In genomic region chr15:70329179-70329578, GRCh38 we compare ENCODE assay signal across 12 cellular contexts.
"Had no signal": no experiment of that assay in that cellular context is flagged by ENCODE, and none has a peak within 500 bp of the region (broad histone marks: within the 10 kb centered on the region; RNA-seq: fewer than 3 reads in every experiment).

No MANE protein-coding gene starts in this region.

- H3K4me3 ChIP-seq: adrenal gland, ovary had no signal

- H3K9me3 ChIP-seq: ovary had no signal

- H3K27me3 ChIP-seq: adrenal gland, ovary had no signal

- H3K27ac ChIP-seq: ovary had no signal

- H3K4me3 Mint-ChIP-seq: stimulated activated naive CD8-positive, alpha-beta T cell treated with anti-CD3 and anti-CD28 coated beads, Interleukin-15, Interleukin-2, amounts not matched to agents 100 ng/mL and 50 ng/mL, for 24 hours had no signal

- H3K27ac Mint-ChIP-seq: stimulated activated naive CD8-positive, alpha-beta T cell treated with anti-CD3 and anti-CD28 coated beads, Interleukin-15, Interleukin-2, amounts not matched to agents 100 ng/mL and 50 ng/mL, for 24 hours had no signal

- DNase-seq: activated CD4-positive, alpha-beta T cell treated with anti-CD3 and anti-CD28 coated beads for 1 hour; activated CD4-positive, alpha-beta T cell treated with anti-CD3 and anti-CD28 coated beads, Interleukin-2, amount 50 U/mL, for 4 hours; activated naive CD4-positive, alpha-beta T cell treated with anti-CD3 and anti-CD28 coated beads, Interleukin-2, amount 50 U/mL, for 16 hours; activated T-cell treated with anti-CD3 and anti-CD28 coated beads, Interleukin-2, amount 50 U/mL, for 1 hour; hippocampal formation; mesenchymal stem cell; ovary; stimulated activated CD4-positive, alpha-beta T cell treated with anti-CD3 and anti-CD28 coated beads, Interleukin-4, amount 100 ng/mL, for 1 hour; stimulated activated CD8-positive, alpha-beta memory T cell treated with anti-CD3 and anti-CD28 coated beads, Interleukin-4, amount 100 ng/mL, for 48 hours; T1000 had no signal

- H3K36me3 ChIP-seq: adrenal gland, ovary had no signal
